13 cellular contexts compared by ENCODE assay signal in genomic region chr1:204384636-204385354, GRCh38. TPM values are rescaled to one million over a fixed set of nuclear protein-coding genes. Genes with fewer than 3 reads are reported as not detected.
DNase-seq lines count a peak whose midpoint lies in the region; ATAC-seq and TF ChIP-seq lines count a peak whose summit lies in the region.
"Had no signal": no experiment of that assay in that cellular context is flagged by ENCODE, and none has a peak within 500 bp of the region (broad histone marks: within the 10 kb centered on the region; RNA-seq: fewer than 3 reads in every experiment).

No MANE protein-coding gene starts in this region.

- H3K27me3 ChIP-seq in psoas muscle (ENCODE audit: insufficient read depth in 3 of 3, low read length in 2 of 3) = no peaks in the 10 kb centered on the region
- H3K27me3 ChIP-seq in H7 (ENCODE audit: control insufficient read depth, insufficient read depth, low read length) = peaks cover 7% of the 10 kb centered on the region

- DNase-seq in GM03348 (ENCODE audit: low spot score) (peak; percentile 74), RKO (ENCODE audit: low spot score) (peak; percentile 40), fibroblast of peridontal ligament (ENCODE audit: extremely low read depth) (peak; percentile 72), psoas muscle (no peak), H7 (no peak), nephron progenitor cell (no peak), OCI-M1 (lab: John Stamatoyannopoulos, UW) (no peak), COLO668 (lab: John Stamatoyannopoulos, UW; ENCODE audit: unreplicated experiment) (no peak)
- DNase-seq: cortex of kidney; kidney; NCI-H1048; stimulated activated naive CD4-positive, alpha-beta T cell had no signal

- H3K4me3 Mint-ChIP-seq in nephron progenitor cell = no peak overlapping the region

- intact Hi-C loops in psoas muscle (cut with DNase I) = no loop called here

- WGBS in psoas muscle, 3 donors = 54 to 68% (median 67%) methylated on average over 7 of the region's 7 CpGs

- H3K4me3 ChIP-seq in psoas muscle (no peak overlapping the region), H7 (ENCODE audit: insufficient read depth, low read depth, low read length) (no peak overlapping the region)
- H3K4me3 ChIP-seq: skin epidermis had no signal

- no peaks in the 10 kb centered on the region for H3K4me1 Mint-ChIP-seq in nephron progenitor cell

- H3K36me3 Mint-ChIP-seq in nephron progenitor cell (ENCODE audit: low read depth) = no peaks in the 10 kb centered on the region

- H3K27me3 Mint-ChIP-seq in nephron progenitor cell (ENCODE audit: low read depth, poor library complexity) = peaks cover 8% of the 10 kb centered on the region

- no peaks in the 10 kb centered on the region for H3K9me3 Mint-ChIP-seq in nephron progenitor cell

- TF ChIP-seq CTCF in psoas muscle (IDR thresholded peaks at IDR 0.05) (no peak), nephron progenitor cell (IDR thresholded peaks at IDR 0.05) (no peak)

- no peaks in the 10 kb centered on the region for H3K36me3 ChIP-seq in psoas muscle (ENCODE audit: insufficient read depth in 1 of 2, low read depth in 1 of 2)
- H3K36me3 ChIP-seq in H7 (replicated peaks; ENCODE audit: control insufficient read depth, insufficient read depth, low read length) = no peaks in the 10 kb centered on the region

- no peaks in the 10 kb centered on the region for H3K9me3 ChIP-seq in psoas muscle

- no peaks in the 10 kb centered on the region for H3K4me1 ChIP-seq in psoas muscle

- peak in 3 of 4 donors; percentile 63 to 75 (median 73) for ATAC-seq in psoas muscle

- no peak overlapping the region for H3K27ac Mint-ChIP-seq in nephron progenitor cell

- no peak overlapping the region for H3K27ac ChIP-seq in psoas muscle

RNA-seq across cellular contexts. Expression of gene PLEKHA6, which starts 25.1 kb away (rescaled TPM):
- total RNA-seq in psoas muscle = 1 to 10 TPM; 1.5 to 7.1 (median 4.8) TPM
- polyA plus RNA-seq in psoas muscle = 1 to 10 TPM in 2 of 3 donors, under 1 TPM in 1; 0.92 to 1.7 (median 1.2) TPM
- total RNA-seq in H7 (2014; rRNA removed; shearing (Covaris generic)) = 3.0 and 5.1 TPM in 2 replicates

RNA-seq across cellular contexts. Expression of gene PPP1R15B, which starts 26.8 kb away (rescaled TPM):
- 10 to 100 TPM; 15.5 to 35.2 (median 26.0) TPM for total RNA-seq in psoas muscle
- 10 to 100 TPM; 12.2 to 23.9 (median 12.9) TPM for polyA plus RNA-seq in psoas muscle
- total RNA-seq in H7 (2014; rRNA removed; shearing (Covaris generic)) = 37.1 and 40.6 TPM in 2 replicates

Comparison
In these comparisons a context has a peak if more than half of its experiments do, and no peak if none do; other contexts are left out.
1. DNase-seq: peak in GM03348 (single experiment), RKO (single experiment) and fibroblast of peridontal ligament (single experiment); none in psoas muscle (0 of 2), H7 (single experiment), nephron progenitor cell (single experiment), OCI-M1 (single experiment) and COLO668 (single experiment).